In genomic region chr3:30266536-30266935, GRCh38 we compare ENCODE assay signal across 25 cellular contexts.
"Had no signal": no experiment of that assay in that cellular context is flagged by ENCODE, and none has a peak within 500 bp of the region (broad histone marks: within the 10 kb centered on the region; RNA-seq: fewer than 3 reads in every experiment).

No MANE protein-coding gene starts in this region.

- H3K27ac Mint-ChIP-seq: activated CD4-positive, alpha-beta T cell treated with anti-CD3 and anti-CD28 coated beads, Interleukin-2, amount 10 ng/mL, durations not matched to agents 7 days and 5 days; activated naive CD4-positive, alpha-beta T cell treated with anti-CD3 and anti-CD28 coated beads, Interleukin-2, amount 50 U/mL, for 72 hours; activated T-cell treated with anti-CD3 and anti-CD28 coated beads, Interleukin-2, amount 50 U/mL, for 72 hours; dendritic cell treated with granulocyte-macrophage colony-stimulating factor and Interleukin-4, amounts not matched to agents 40 ng/mL and 50 ng/mL, for 4 days; naive thymus-derived CD4-positive, alpha-beta T cell had no signal

- H3K9me3 ChIP-seq: breast epithelium, gastrocnemius medialis, neutrophil, upper lobe of right lung had no signal

- H3K4me3 ChIP-seq: breast epithelium, gastrocnemius medialis, heart right ventricle, upper lobe of right lung had no signal

- H3K79me2 ChIP-seq: parathyroid adenoma had no signal

- FAIRE-seq: small intestine, TTC549 had no signal

- H3K27me3 Mint-ChIP-seq: activated CD4-positive, alpha-beta T cell treated with anti-CD3 and anti-CD28 coated beads, Interleukin-2, amount 10 ng/mL, durations not matched to agents 7 days and 5 days; naive thymus-derived CD4-positive, alpha-beta T cell had no signal

- H3K4me1 ChIP-seq: breast epithelium, gastrocnemius medialis, parathyroid adenoma had no signal

- H3K27me3 ChIP-seq: breast epithelium, gastrocnemius medialis, heart right ventricle, neutrophil, upper lobe of right lung had no signal

- H3K4me3 Mint-ChIP-seq: activated CD4-positive, alpha-beta T cell treated with anti-CD3 and anti-CD28 coated beads, Interleukin-2, amount 10 ng/mL, durations not matched to agents 7 days and 5 days; activated T-cell treated with anti-CD3 and anti-CD28 coated beads, Interleukin-2, amount 50 U/mL, for 72 hours; dendritic cell treated with granulocyte-macrophage colony-stimulating factor and Interleukin-4, amounts not matched to agents 40 ng/mL and 50 ng/mL, for 4 days; naive thymus-derived CD4-positive, alpha-beta T cell had no signal

- H3K27ac ChIP-seq: breast epithelium, gastrocnemius medialis, heart right ventricle, neutrophil, parathyroid adenoma, upper lobe of right lung had no signal

- H3K36me3 ChIP-seq: breast epithelium, gastrocnemius medialis, heart right ventricle, neutrophil, upper lobe of right lung had no signal

- H3K9ac ChIP-seq: parathyroid adenoma had no signal

- ATAC-seq: activated naive CD4-positive, alpha-beta T cell treated with anti-CD3 and anti-CD28 coated beads, Interleukin-2, amount 50 U/mL, for 72 hours; activated T-cell treated with anti-CD3 and anti-CD28 coated beads, Interleukin-2, amount 50 U/mL, for 72 hours; gastrocnemius medialis; heart right ventricle; left lobe of liver; naive thymus-derived CD4-positive, alpha-beta T cell; upper lobe of right lung had no signal

- H2AFZ ChIP-seq: parathyroid adenoma had no signal

- DNase-seq: activated CD4-positive, alpha-beta T cell treated with anti-CD3 and anti-CD28 coated beads, Interleukin-2, amount 10 ng/mL, durations not matched to agents 7 days and 5 days; activated CD4-positive, CD25-positive, alpha-beta regulatory T cell; activated CD8-positive, alpha-beta memory T cell treated with anti-CD3 and anti-CD28 coated beads, Interleukin-2, amount 50 U/mL, for 48 hours; activated gamma-delta T cell; activated T-cell treated with anti-CD3 and anti-CD28 coated beads, Interleukin-2, amount 50 U/mL, for 72 hours; cerebellar nuclear complex; effector memory CD4-positive, alpha-beta T cell; gastrocnemius medialis; heart right ventricle; islet precursor cell; naive thymus-derived CD4-positive, alpha-beta T cell; retina; small intestine; stimulated activated CD4-positive, alpha-beta T cell treated with anti-CD3 and anti-CD28 coated beads, Interleukin-4, amount 100 ng/mL, for 24 hours; stimulated activated naive CD4-positive, alpha-beta T cell; substantia nigra; SW 1271; upper lobe of right lung had no signal
